In genomic region chr11:14361951-14362350, GRCh38 we compare ENCODE assay signal across 28 cellular contexts.
"Had no signal": no experiment of that assay in that cellular context is flagged by ENCODE, and none has a peak within 500 bp of the region (broad histone marks: within the 10 kb centered on the region; RNA-seq: fewer than 3 reads in every experiment).

No MANE protein-coding gene starts in this region.

- H3K27me3 ChIP-seq: adrenal gland, body of pancreas, foreskin keratinocyte, sigmoid colon, tibial artery, upper lobe of right lung had no signal

- H3K27me3 Mint-ChIP-seq: activated naive CD8-positive, alpha-beta T cell; effector memory CD8-positive, alpha-beta T cell; stimulated activated naive B cell treated with anti-CD40 and anti-IgM and Interleukin-4, amounts not matched to agents 10 μg/mL and 1 μg/mL and 100 μg/mL, for 72 hours had no signal

- H3K27ac ChIP-seq: adrenal gland, body of pancreas, foreskin keratinocyte, sigmoid colon, stomach, tibial artery, upper lobe of right lung, VCaP had no signal

- H3K4me3 ChIP-seq: adrenal gland, body of pancreas, heart right ventricle, lung, sigmoid colon, stomach, tibial artery, upper lobe of right lung had no signal

- H3K4me3 Mint-ChIP-seq: activated naive CD8-positive, alpha-beta T cell; effector memory CD8-positive, alpha-beta T cell; stimulated activated naive B cell treated with anti-CD40 and anti-IgM and Interleukin-4, amounts not matched to agents 10 μg/mL and 1 μg/mL and 100 μg/mL, for 72 hours; T-helper 2 cell treated with Interferon-gamma antibody and Interleukin-4, amounts not matched to agents 5 μg/mL and 100 μg/mL, for 36 hours had no signal

- DNase-seq: activated CD4-positive, alpha-beta T cell treated with anti-CD3 and anti-CD28 coated beads for 4 hours; activated CD4-positive, alpha-beta T cell treated with anti-CD3 and anti-CD28 coated beads, Interleukin-2, amount 50 U/mL, for 4 hours; activated CD8-positive, alpha-beta memory T cell treated with anti-CD3 and anti-CD28 coated beads for 24 hours; activated effector memory CD4-positive, alpha-beta T cell treated with Interleukin-2 at 50 U/mL for 16 hours; activated naive CD4-positive, alpha-beta T cell treated with Interleukin-2 at 50 U/mL for 16 hours; adrenal gland; aorta; body of pancreas; cortex of kidney; effector memory CD8-positive, alpha-beta T cell; erythroblast; foreskin keratinocyte; kidney glomerular epithelial cell; mesendoderm; sigmoid colon; stimulated activated CD4-positive, alpha-beta T cell treated with anti-CD3 and anti-CD28 coated beads, Interleukin-15, amount 100 ng/mL, for 24 hours; stimulated activated CD4-positive, alpha-beta T cell treated with anti-CD3 and anti-CD28 coated beads, Interleukin-2, amount 100 ng/mL, for 24 hours; stimulated activated naive B cell treated with anti-CD40 and anti-IgM and Interleukin-4, amounts not matched to agents 10 μg/mL and 1 μg/mL and 100 μg/mL, for 72 hours; stomach; T-helper 1 cell; tibial artery; upper lobe of right lung had no signal

- H3K36me3 Mint-ChIP-seq: activated naive CD8-positive, alpha-beta T cell; stimulated activated naive B cell treated with anti-CD40 and anti-IgM and Interleukin-4, amounts not matched to agents 10 μg/mL and 1 μg/mL and 100 μg/mL, for 72 hours had no signal

- H3K27ac Mint-ChIP-seq: activated naive CD8-positive, alpha-beta T cell; effector memory CD8-positive, alpha-beta T cell; nephron; stimulated activated naive B cell treated with anti-CD40 and anti-IgM and Interleukin-4, amounts not matched to agents 10 μg/mL and 1 μg/mL and 100 μg/mL, for 72 hours; T-helper 2 cell treated with Interferon-gamma antibody and Interleukin-4, amounts not matched to agents 5 μg/mL and 100 μg/mL, for 36 hours had no signal

- H3K9me3 Mint-ChIP-seq: effector memory CD8-positive, alpha-beta T cell; nephron; stimulated activated naive B cell treated with anti-CD40 and anti-IgM and Interleukin-4, amounts not matched to agents 10 μg/mL and 1 μg/mL and 100 μg/mL, for 72 hours; T-helper 2 cell treated with Interferon-gamma antibody and Interleukin-4, amounts not matched to agents 5 μg/mL and 100 μg/mL, for 36 hours had no signal

- H3K36me3 ChIP-seq: adrenal gland, heart right ventricle, sigmoid colon, stomach, tibial artery, upper lobe of right lung had no signal

- H3K9me3 ChIP-seq: adrenal gland, body of pancreas, heart right ventricle, sigmoid colon, stomach, tibial artery, upper lobe of right lung had no signal
